In the genomic region with DNA sequence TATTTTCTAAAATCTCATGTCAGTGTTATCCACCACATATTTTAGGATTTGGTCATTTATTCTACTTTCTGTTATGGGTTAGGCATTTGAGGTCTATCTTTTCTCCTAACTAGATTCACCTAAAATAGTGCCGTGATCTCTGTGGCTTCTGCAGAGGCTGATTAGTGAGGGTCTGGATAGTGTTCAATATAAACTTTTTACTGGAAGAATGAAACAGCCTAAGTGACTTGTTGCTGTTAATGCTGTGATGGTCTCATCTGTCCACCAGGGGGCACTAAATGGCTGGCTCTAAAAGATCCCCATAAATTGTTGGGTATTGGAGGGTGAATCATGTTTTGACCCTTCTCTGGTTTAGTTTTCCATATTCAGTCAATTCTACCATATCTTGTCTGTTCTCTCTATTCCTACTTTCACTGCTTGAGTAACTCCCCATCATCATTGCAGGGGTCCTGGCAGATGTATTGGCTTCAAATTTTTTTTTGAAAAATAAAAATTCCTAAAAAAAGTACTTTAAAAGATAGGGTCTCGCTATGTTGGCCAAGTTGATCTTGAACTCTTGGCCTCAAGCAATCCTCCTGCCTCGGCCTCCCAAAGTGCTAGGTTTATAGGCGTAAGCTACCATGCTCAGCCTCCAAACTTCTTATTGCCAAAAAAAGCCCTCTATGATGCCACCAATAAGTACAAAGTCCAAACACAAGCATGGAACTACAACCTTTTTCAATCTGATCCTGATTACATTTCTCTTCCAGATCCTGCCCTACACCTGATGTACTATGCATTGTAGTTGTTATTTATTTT, we compare ENCODE assay signal across 9 cellular contexts. TPM values are rescaled to one million over a fixed set of nuclear protein-coding genes. Genes with fewer than 3 reads are reported as not detected.
A peak's percentile ranks its signal among the peaks of the same experiment; 100 is the strongest.
DNase-seq lines count a peak whose midpoint lies in the region; ATAC-seq lines count a peak whose summit lies in the region.
"Had no signal": no experiment of that assay in that cellular context is flagged by ENCODE, and none has a peak within 500 bp of the region (broad histone marks: within the 10 kb centered on the region; RNA-seq: fewer than 3 reads in every experiment).

No MANE protein-coding gene starts in this region.

- H3K4me1 Mint-ChIP-seq in activated CD8-positive, alpha-beta memory T cell treated with anti-CD3 and anti-CD28 coated beads, Interleukin-2, amount 10 ng/mL, durations not matched to agents 7 days and 5 days: peaks cover 10% of the 10 kb centered on the region
- H3K4me1 Mint-ChIP-seq in naive B cell: peaks cover 0 to 3% (median 2%) of the 10 kb centered on the region in 3 donors
- H3K4me1 Mint-ChIP-seq in stimulated activated naive CD8-positive, alpha-beta T cell treated with anti-CD3 and anti-CD28 coated beads, Interleukin-15, amount 100 ng/mL, for 72 hours: peaks cover 20% of the 10 kb centered on the region

- ATAC-seq in activated CD8-positive, alpha-beta memory T cell treated with anti-CD3 and anti-CD28 coated beads, Interleukin-2, amount 10 ng/mL, durations not matched to agents 7 days and 5 days: peak; percentile 67
- ATAC-seq in naive B cell (ENCODE audit: low read depth in 2 of 2) (peak; percentile 55 to 68), HG03025 (IDR thresholded peaks at IDR 0.05; ENCODE audit: low FRiP score, unreplicated experiment) (no peak)
- peak; percentile 86 for ATAC-seq in stimulated activated naive CD8-positive, alpha-beta T cell treated with anti-CD3 and anti-CD28 coated beads, Interleukin-15, amount 100 ng/mL, for 72 hours

- H3K27me3 Mint-ChIP-seq in activated CD8-positive, alpha-beta memory T cell treated with anti-CD3 and anti-CD28 coated beads, Interleukin-2, amount 10 ng/mL, durations not matched to agents 7 days and 5 days: no peaks in the 10 kb centered on the region
- H3K27me3 Mint-ChIP-seq in naive B cell: no peaks in the 10 kb centered on the region
- H3K27me3 Mint-ChIP-seq in stimulated activated naive CD8-positive, alpha-beta T cell treated with anti-CD3 and anti-CD28 coated beads, Interleukin-15, amount 100 ng/mL, for 72 hours: no peaks in the 10 kb centered on the region

- no peak overlapping the region for H3K27ac Mint-ChIP-seq in activated CD8-positive, alpha-beta memory T cell treated with anti-CD3 and anti-CD28 coated beads, Interleukin-2, amount 10 ng/mL, durations not matched to agents 7 days and 5 days
- peak overlapping the region in 1 of 6 donors; percentile 75 for H3K27ac Mint-ChIP-seq in naive B cell
- no peak overlapping the region for H3K27ac Mint-ChIP-seq in stimulated activated naive CD8-positive, alpha-beta T cell treated with anti-CD3 and anti-CD28 coated beads, Interleukin-15, amount 100 ng/mL, for 72 hours
- H3K27ac Mint-ChIP-seq: T-helper 1 cell treated with Interleukin-12 subunit alpha and Interleukin-12 subunit beta and Interleukin-4 antibody, amounts not matched to agents 30 μg/mL and 1 μg/mL, for 36 hours had no signal

- H3K9me3 Mint-ChIP-seq in activated CD8-positive, alpha-beta memory T cell treated with anti-CD3 and anti-CD28 coated beads, Interleukin-2, amount 10 ng/mL, durations not matched to agents 7 days and 5 days (ENCODE audit: low read depth): no peaks in the 10 kb centered on the region
- no peaks in the 10 kb centered on the region for H3K9me3 Mint-ChIP-seq in naive B cell
- H3K9me3 Mint-ChIP-seq in stimulated activated naive CD8-positive, alpha-beta T cell treated with anti-CD3 and anti-CD28 coated beads, Interleukin-15, amount 100 ng/mL, for 72 hours: no peaks in the 10 kb centered on the region
- H3K9me3 Mint-ChIP-seq: T-helper 1 cell treated with Interleukin-12 subunit alpha and Interleukin-12 subunit beta and Interleukin-4 antibody, amounts not matched to agents 30 μg/mL and 1 μg/mL, for 36 hours had no signal

- H3K36me3 Mint-ChIP-seq in activated CD8-positive, alpha-beta memory T cell treated with anti-CD3 and anti-CD28 coated beads, Interleukin-2, amount 10 ng/mL, durations not matched to agents 7 days and 5 days: peaks cover 22% of the 10 kb centered on the region
- no peaks in the 10 kb centered on the region for H3K36me3 Mint-ChIP-seq in naive B cell

- DNase-seq in DMS114 treated with DMSO at 0.1 percent for 48 hours (lab: John Stamatoyannopoulos, UW; ENCODE audit: unreplicated experiment) (peak; percentile 51), HS-5 (ENCODE audit: low read depth) (peak; percentile 34), NOMO-1 treated with DMSO at 0.1 percent for 48 hours (lab: John Stamatoyannopoulos, UW; ENCODE audit: unreplicated experiment) (peak; percentile 60), epithelial cell of prostate (ENCODE audit: low read depth, low spot score) (peak; percentile 10), naive B cell (peak; percentile 57)
- DNase-seq in activated CD8-positive, alpha-beta memory T cell treated with anti-CD3 and anti-CD28 coated beads, Interleukin-2, amount 10 ng/mL, durations not matched to agents 7 days and 5 days: peak; percentile 76
- peak; percentile 45 to 65 for DNase-seq in stimulated activated naive CD8-positive, alpha-beta T cell treated with anti-CD3 and anti-CD28 coated beads, Interleukin-15, amount 100 ng/mL, for 72 hours

- CTCF ChIA-PET in activated CD8-positive, alpha-beta memory T cell treated with anti-CD3 and anti-CD28 coated beads, Interleukin-2, amount 10 ng/mL, durations not matched to agents 7 days and 5 days (lab: Charles Lee): interaction anchor here (0.9 to 10.7 kb wide), 12 partner anchors 10 to 232 kb away, joined by 3 to 119 read pairs (median 4); partner anchors contain the start of genes CMTM5 and PPP1R3E

- H3K4me3 Mint-ChIP-seq in activated CD8-positive, alpha-beta memory T cell treated with anti-CD3 and anti-CD28 coated beads, Interleukin-2, amount 10 ng/mL, durations not matched to agents 7 days and 5 days: no peak overlapping the region
- H3K4me3 Mint-ChIP-seq in naive B cell: peak overlapping the region in 1 of 8 donors; percentile 43
- H3K4me3 Mint-ChIP-seq in stimulated activated naive CD8-positive, alpha-beta T cell treated with anti-CD3 and anti-CD28 coated beads, Interleukin-15, amount 100 ng/mL, for 72 hours: no peak overlapping the region
- H3K4me3 Mint-ChIP-seq: T-helper 1 cell treated with Interleukin-12 subunit alpha and Interleukin-12 subunit beta and Interleukin-4 antibody, amounts not matched to agents 30 μg/mL and 1 μg/mL, for 36 hours had no signal

- no peak overlapping the region for H3K27ac ChIP-seq in epithelial cell of prostate

RNA-seq across cellular contexts. Expression of gene PABPN1, which starts 6.9 kb away (rescaled TPM):
- total RNA-seq in activated CD8-positive, alpha-beta memory T cell treated with anti-CD3 and anti-CD28 coated beads, Interleukin-2, amount 10 ng/mL, durations not matched to agents 7 days and 5 days: 100 to 1,000 TPM; 225 to 269 TPM
- 100 to 1,000 TPM; 114 to 160 (median 145) TPM for polyA plus RNA-seq in naive B cell (ENCODE audit: low read depth in 6 of 6)

RNA-seq across cellular contexts. Expression of gene BCL2L2, which starts 21.5 kb away (rescaled TPM):
- total RNA-seq in activated CD8-positive, alpha-beta memory T cell treated with anti-CD3 and anti-CD28 coated beads, Interleukin-2, amount 10 ng/mL, durations not matched to agents 7 days and 5 days: 1 to 10 TPM; 3.1 to 3.7 TPM
- polyA plus RNA-seq in naive B cell (ENCODE audit: low read depth in 6 of 6): under 1 TPM in 3 of 6 donors, not detected in 3; 0.22 to 0.72 (median 0.28) TPM

RNA-seq across cellular contexts. Expression of gene SLC22A17, which starts 24.5 kb away (rescaled TPM):
- 1 to 10 TPM; 1.7 to 2.8 TPM for total RNA-seq in activated CD8-positive, alpha-beta memory T cell treated with anti-CD3 and anti-CD28 coated beads, Interleukin-2, amount 10 ng/mL, durations not matched to agents 7 days and 5 days
- under 1 TPM in 2 of 6 donors, not detected in 4; 0.29 to 0.66 TPM for polyA plus RNA-seq in naive B cell (ENCODE audit: low read depth in 6 of 6)

RNA-seq across cellular contexts. Expression of gene PPP1R3E, which starts 25.5 kb away (rescaled TPM):
- total RNA-seq in activated CD8-positive, alpha-beta memory T cell treated with anti-CD3 and anti-CD28 coated beads, Interleukin-2, amount 10 ng/mL, durations not matched to agents 7 days and 5 days: 10 to 100 TPM; 22.0 to 27.4 TPM
- polyA plus RNA-seq in naive B cell (ENCODE audit: low read depth in 6 of 6): 10 to 100 TPM in 1 of 6 donors, 1 to 10 TPM in 5; 3.9 to 11.8 (median 5.1) TPM

RNA-seq across cellular contexts. Expression of gene EFS, which starts 36.8 kb away (rescaled TPM):
- total RNA-seq in activated CD8-positive, alpha-beta memory T cell treated with anti-CD3 and anti-CD28 coated beads, Interleukin-2, amount 10 ng/mL, durations not matched to agents 7 days and 5 days: not detected
- polyA plus RNA-seq in naive B cell (ENCODE audit: low read depth in 6 of 6): not detected

Comparison
In these comparisons a context has a peak if more than half of its experiments do, and no peak if none do; other contexts are left out.
1. DNase-seq: peak in every context shown above with its lines; median percentile 76 in activated CD8-positive, alpha-beta memory T cell treated with anti-CD3 and anti-CD28 coated beads, Interleukin-2, amount 10 ng/mL, durations not matched to agents 7 days and 5 days; 60 in NOMO-1 treated with DMSO at 0.1 percent for 48 hours; 57 in naive B cell; 55 in stimulated activated naive CD8-positive, alpha-beta T cell treated with anti-CD3 and anti-CD28 coated beads, Interleukin-15, amount 100 ng/mL, for 72 hours; 51 in DMS114 treated with DMSO at 0.1 percent for 48 hours; 34 in HS-5; 10 in epithelial cell of prostate.